8 cellular contexts compared by ENCODE assay signal in the genomic region with DNA sequence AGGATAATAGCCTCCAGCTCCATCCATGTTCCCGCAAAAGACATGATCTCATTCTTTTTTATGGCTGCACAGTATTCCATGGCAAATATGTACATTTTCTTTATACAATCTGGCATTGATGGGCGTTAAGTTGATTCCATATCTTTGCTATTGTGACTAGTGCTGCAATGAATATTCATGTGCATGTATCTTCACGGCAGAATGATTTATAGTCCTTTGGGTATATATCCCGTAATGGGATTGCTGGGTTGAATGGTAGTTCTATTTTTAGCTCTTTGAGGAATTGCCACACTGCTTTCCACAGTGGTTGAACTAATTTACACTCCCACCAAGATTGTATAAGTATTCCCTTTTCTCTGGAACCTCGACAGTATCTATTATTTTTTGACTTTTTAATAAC. TPM values are rescaled to one million over a fixed set of nuclear protein-coding genes. Genes with fewer than 3 reads are reported as not detected.
"Had no signal": no experiment of that assay in that cellular context is flagged by ENCODE, and none has a peak within 500 bp of the region (broad histone marks: within the 10 kb centered on the region; RNA-seq: fewer than 3 reads in every experiment).

No MANE protein-coding gene starts in this region.

RNA-seq across cellular contexts. Expression of a gene that starts 11.7 kb away (rescaled TPM):
- total RNA-seq: LHCN-M2; PC-9; RPMI7951; SJCRH30; SK-MEL-5; T-cell; T-helper 1 cell treated with Interleukin-12 subunit alpha and Interleukin-12 subunit beta and Interleukin-4 antibody, amounts not matched to agents 30 ng/mL and 1 ng/mL, for 36 hours had no signal

RNA-seq across cellular contexts. Expression of a gene that starts 44.0 kb away (rescaled TPM):
- total RNA-seq: LHCN-M2; PC-9; Right ventricle myocardium inferior; RPMI7951; SJCRH30; SK-MEL-5; T-cell; T-helper 1 cell treated with Interleukin-12 subunit alpha and Interleukin-12 subunit beta and Interleukin-4 antibody, amounts not matched to agents 30 ng/mL and 1 ng/mL, for 36 hours had no signal
